ENCODE assay signal across 8 cellular contexts in genomic region chr20:57048027-57048869, GRCh38.
DNase-seq lines count a peak whose midpoint lies in the region; ATAC-seq and TF ChIP-seq lines count a peak whose summit lies in the region.

No MANE protein-coding gene starts in this region.

- CTCF ChIA-PET in A673 (lab: Charles Lee), result no interaction called here

- peaks cover 29% of the 10 kb centered on the region for H3K4me1 Mint-ChIP-seq in nephron progenitor cell

- no peak overlapping the region for H3K27ac ChIP-seq in A673 (ENCODE audit: low read depth, low read length, poor library complexity, severe bottlenecking)

- H3K4me3 ChIP-seq in A673 (ENCODE audit: low read depth, low read length, poor library complexity, severe bottlenecking), result no peak overlapping the region
- H3K4me3 ChIP-seq in GM12865 (ENCODE audit: low read depth, low read length), result no peak overlapping the region

- H3K27ac Mint-ChIP-seq in nephron progenitor cell, result peak overlapping the region; percentile 87

- no peaks in the 10 kb centered on the region for H3K36me3 Mint-ChIP-seq in nephron progenitor cell (ENCODE audit: low read depth)

- H3K4me1 ChIP-seq in A673 (ENCODE audit: insufficient read depth, low read length, poor library complexity, severe bottlenecking), result no peaks in the 10 kb centered on the region

- peaks cover 2% of the 10 kb centered on the region for H3K27me3 Mint-ChIP-seq in nephron progenitor cell (ENCODE audit: low read depth, poor library complexity)

- POLR2A ChIA-PET in A673 (lab: Charles Lee; ENCODE audit: low non-redundant PET), result no interaction called here

- H3K9me3 Mint-ChIP-seq in nephron progenitor cell, result peaks cover 4% of the 10 kb centered on the region

- BruUV-seq in A673 (replicated peaks; lab: Mats Ljungman, UMichigan), result no TSS peak

- no peaks in the 10 kb centered on the region for H3K9me3 ChIP-seq in A673 (ENCODE audit: low read depth, low read length, poor library complexity, severe bottlenecking)

- H3K4me3 Mint-ChIP-seq in nephron progenitor cell, result no peak overlapping the region

- no peaks in the 10 kb centered on the region for H3K36me3 ChIP-seq in A673 (ENCODE audit: insufficient read depth, low read length, poor library complexity, severe bottlenecking)

- DNase-seq in A673 (ENCODE audit: low spot score) (peak; percentile 60), GM12865 (ENCODE audit: low read depth) (peak; percentile 38), NCI-H526 treated with DMSO at 0.1 percent for 48 hours (lab: John Stamatoyannopoulos, UW) (peak; percentile 13), dermis blood vessel endothelial cell (peak; percentile 21), nephron progenitor cell (peak; percentile 69), DMS114 treated with DMSO at 0.1 percent for 48 hours (lab: John Stamatoyannopoulos, UW; ENCODE audit: unreplicated experiment) (no peak), cortex of kidney (lab: John Stamatoyannopoulos, UW) (no peak)

- no peak for ATAC-seq in HG03139 (IDR thresholded peaks at IDR 0.05; ENCODE audit: unreplicated experiment)

- H3K27me3 ChIP-seq in A673 (replicated peaks; ENCODE audit: insufficient read depth, low read depth, low read length, poor library complexity), result peaks cover 10% of the 10 kb centered on the region

- intact Hi-C loops in A673 (cut with micrococcal nuclease; ENCODE audit: unreplicated experiment), result no loop called here

- TF ChIP-seq CTCF in A673 (conservative IDR thresholded peaks at IDR 0.05; ENCODE audit: low read depth, low read length) (peak; percentile 66), GM12865 (IDR thresholded peaks at IDR 0.05; ENCODE audit: insufficient read depth, low read depth, low read length, missing control alignments) (peak; percentile 66), nephron progenitor cell (IDR thresholded peaks at IDR 0.05) (peak; percentile 73)

Comparison
In these comparisons a context has a peak if more than half of its experiments do, and no peak if none do; other contexts are left out.
1. DNase-seq: peak in A673 (single experiment), GM12865 (single experiment), NCI-H526 treated with DMSO at 0.1 percent for 48 hours (single experiment), dermis blood vessel endothelial cell (single experiment) and nephron progenitor cell (single experiment); none in DMS114 treated with DMSO at 0.1 percent for 48 hours (single experiment) and cortex of kidney (single experiment).
2. Peak in every context shown above with its lines, with median percentiles within 50 percentile points of each other: CTCF ChIP-seq.